Comparison of ENCODE assay signal across 8 cellular contexts in the genomic region with DNA sequence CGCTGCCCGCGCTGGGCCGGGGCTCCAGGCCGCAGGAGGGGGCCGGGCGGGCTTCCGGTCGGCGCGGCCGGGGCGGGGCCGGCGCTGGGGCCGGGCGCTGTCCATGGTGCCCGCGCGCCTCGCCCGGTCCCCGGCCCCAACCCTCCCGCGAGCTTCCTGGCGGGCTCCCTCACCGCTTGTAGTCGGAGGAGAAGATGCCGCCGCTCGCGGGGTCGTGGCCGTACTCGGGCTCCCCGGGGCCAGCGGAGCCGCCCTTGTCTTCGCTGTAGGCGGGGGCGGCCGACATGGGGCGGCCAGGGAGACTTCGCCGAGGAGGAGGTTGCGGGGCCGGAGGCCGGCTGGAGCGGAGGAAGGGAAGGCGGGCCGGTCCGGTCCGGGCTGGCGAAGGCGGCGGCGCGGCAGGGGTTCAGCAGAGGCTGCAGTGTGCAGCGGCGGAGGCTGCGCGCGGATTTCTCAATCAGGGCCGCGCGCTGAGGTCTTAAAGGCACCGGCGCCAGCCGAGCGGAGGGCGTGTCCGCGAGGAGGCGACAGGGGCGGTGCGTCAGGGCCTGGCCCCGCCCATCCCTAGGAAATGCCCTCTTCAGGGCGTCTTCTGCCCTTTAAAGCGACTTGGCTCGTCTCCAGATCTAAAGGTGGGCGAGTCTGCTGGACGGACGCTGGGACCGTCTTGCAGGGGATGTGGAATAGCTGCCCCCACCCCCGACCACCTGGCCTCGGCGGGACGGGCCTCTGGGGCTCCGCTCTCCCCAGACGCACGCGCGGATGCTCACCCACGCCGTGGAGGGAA. TPM values are rescaled to one million over a fixed set of nuclear protein-coding genes. Genes with fewer than 3 reads are reported as not detected.
DNase-seq lines count a peak whose midpoint lies in the region; ATAC-seq and TF ChIP-seq lines count a peak whose summit lies in the region.

A gene with protein sequence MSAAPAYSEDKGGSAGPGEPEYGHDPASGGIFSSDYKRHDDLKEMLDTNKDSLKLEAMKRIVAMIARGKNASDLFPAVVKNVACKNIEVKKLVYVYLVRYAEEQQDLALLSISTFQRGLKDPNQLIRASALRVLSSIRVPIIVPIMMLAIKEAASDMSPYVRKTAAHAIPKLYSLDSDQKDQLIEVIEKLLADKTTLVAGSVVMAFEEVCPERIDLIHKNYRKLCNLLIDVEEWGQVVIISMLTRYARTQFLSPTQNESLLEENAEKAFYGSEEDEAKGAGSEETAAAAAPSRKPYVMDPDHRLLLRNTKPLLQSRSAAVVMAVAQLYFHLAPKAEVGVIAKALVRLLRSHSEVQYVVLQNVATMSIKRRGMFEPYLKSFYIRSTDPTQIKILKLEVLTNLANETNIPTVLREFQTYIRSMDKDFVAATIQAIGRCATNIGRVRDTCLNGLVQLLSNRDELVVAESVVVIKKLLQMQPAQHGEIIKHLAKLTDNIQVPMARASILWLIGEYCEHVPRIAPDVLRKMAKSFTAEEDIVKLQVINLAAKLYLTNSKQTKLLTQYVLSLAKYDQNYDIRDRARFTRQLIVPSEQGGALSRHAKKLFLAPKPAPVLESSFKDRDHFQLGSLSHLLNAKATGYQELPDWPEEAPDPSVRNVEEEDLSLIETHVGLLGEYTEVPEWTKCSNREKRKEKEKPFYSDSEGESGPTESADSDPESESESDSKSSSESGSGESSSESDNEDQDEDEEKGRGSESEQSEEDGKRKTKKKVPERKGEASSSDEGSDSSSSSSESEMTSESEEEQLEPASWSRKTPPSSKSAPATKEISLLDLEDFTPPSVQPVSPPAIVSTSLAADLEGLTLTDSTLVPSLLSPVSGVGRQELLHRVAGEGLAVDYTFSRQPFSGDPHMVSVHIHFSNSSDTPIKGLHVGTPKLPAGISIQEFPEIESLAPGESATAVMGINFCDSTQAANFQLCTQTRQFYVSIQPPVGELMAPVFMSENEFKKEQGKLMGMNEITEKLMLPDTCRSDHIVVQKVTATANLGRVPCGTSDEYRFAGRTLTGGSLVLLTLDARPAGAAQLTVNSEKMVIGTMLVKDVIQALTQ (minus strand): TSS at position 455 of the 787 bp plus-strand sequence. CDS start 169 bp downstream, at position 286.

- no peaks in the 10 kb centered on the region for H3K36me3 Mint-ChIP-seq in T-helper 1 cell treated with Interleukin-12 subunit alpha and Interleukin-12 subunit beta and Interleukin-4 antibody, amounts not matched to agents 30 μg/mL and 1 μg/mL, for 36 hours (ENCODE audit: low read depth)

- peak within 1 kb of the TSS; percentile 72; the same call in 1 of the 2 replicates for H3K4me3 ChIP-seq in GM08714 (ENCODE audit: low read length)
- H3K4me3 ChIP-seq in right atrium auricular region: peak within 1 kb of the TSS; percentile 48 to 69
- H3K4me3 ChIP-seq in urinary bladder (ENCODE audit: low read depth, low read length): peak within 1 kb of the TSS; percentile 66

- under 1% methylated on average over 95 of the region's 95 CpGs for WGBS in urinary bladder

- H3K4me1 Mint-ChIP-seq in T-helper 1 cell treated with Interleukin-12 subunit alpha and Interleukin-12 subunit beta and Interleukin-4 antibody, amounts not matched to agents 30 μg/mL and 1 μg/mL, for 36 hours (ENCODE audit: low read depth): no peaks in the 10 kb centered on the region

- no peaks in the 10 kb centered on the region for H3K9me3 Mint-ChIP-seq in T-helper 1 cell treated with Interleukin-12 subunit alpha and Interleukin-12 subunit beta and Interleukin-4 antibody, amounts not matched to agents 30 μg/mL and 1 μg/mL, for 36 hours

- no peaks in the 10 kb centered on the region for H3K27me3 ChIP-seq in right atrium auricular region

- peak within 1 kb of the TSS; percentile 49 for H3K4me3 Mint-ChIP-seq in T-helper 1 cell treated with Interleukin-12 subunit alpha and Interleukin-12 subunit beta and Interleukin-4 antibody, amounts not matched to agents 30 μg/mL and 1 μg/mL, for 36 hours

- H3K27ac ChIP-seq in right atrium auricular region (no peak within 1 kb of the TSS), urinary bladder (ENCODE audit: low read depth) (peak within 1 kb of the TSS; percentile 5)

- TF ChIP-seq CTCF in right atrium auricular region (IDR thresholded peaks at IDR 0.05): no peak

- H3K27ac Mint-ChIP-seq in T-helper 1 cell treated with Interleukin-12 subunit alpha and Interleukin-12 subunit beta and Interleukin-4 antibody, amounts not matched to agents 30 μg/mL and 1 μg/mL, for 36 hours: no peak within 1 kb of the TSS

- H3K36me3 ChIP-seq in right atrium auricular region (no peaks in the 10 kb centered on the region), urinary bladder (ENCODE audit: insufficient read depth) (no peaks in the 10 kb centered on the region)

- no peaks in the 10 kb centered on the region for H3K9me3 ChIP-seq in right atrium auricular region

- DNase-seq in NCI-H128 (lab: John Stamatoyannopoulos, UW; ENCODE audit: unreplicated experiment): peak; percentile 56
- peak; percentile 20 for DNase-seq in amniotic stem cell (lab: John Stamatoyannopoulos, UW)
- DNase-seq in right atrium auricular region (ENCODE audit: low spot score): peak; percentile 60
- peak; percentile 77 for DNase-seq in putamen (ENCODE audit: low spot score)

- H3K4me1 ChIP-seq in right atrium auricular region (peaks cover 0 to 14% of the 10 kb centered on the region in 2 donors), urinary bladder (ENCODE audit: insufficient read depth) (peaks cover 4% of the 10 kb centered on the region)

- ATAC-seq in HG02642 (IDR thresholded peaks at IDR 0.05; ENCODE audit: poor library complexity, unreplicated experiment): peak; percentile 91

- H3K27me3 Mint-ChIP-seq in T-helper 1 cell treated with Interleukin-12 subunit alpha and Interleukin-12 subunit beta and Interleukin-4 antibody, amounts not matched to agents 30 μg/mL and 1 μg/mL, for 36 hours (ENCODE audit: low read depth): no peaks in the 10 kb centered on the region

RNA-seq across cellular contexts. Expression of the gene that starts here (rescaled TPM):
- total RNA-seq in right atrium auricular region (under 1 TPM in 1 of 2 donors, not detected in 1; 0.51 TPM), urinary bladder (2.0 TPM)
- polyA plus RNA-seq in urinary bladder: 2.2 TPM

Comparison
In these comparisons a context has a peak if more than half of its experiments do, and no peak if none do; other contexts are left out.
1. Peak in DNase-seq and H3K4me3 ChIP-seq in right atrium auricular region; RNA of the gene not detected or under 1 TPM.
2. DNase-seq: peak in every context shown above with its lines; median percentile 77 in putamen; 60 in right atrium auricular region; 56 in NCI-H128; 20 in amniotic stem cell.